ENCODE assay signal across 23 cellular contexts in genomic region chr7:102410918-102411317, GRCh38. TPM values are rescaled to one million over a fixed set of nuclear protein-coding genes. Genes with fewer than 3 reads are reported as not detected.
DNase-seq lines count a peak whose midpoint lies in the region; ATAC-seq, FAIRE-seq and TF ChIP-seq lines count a peak whose summit lies in the region.
"Had no signal": no experiment of that assay in that cellular context is flagged by ENCODE, and none has a peak within 500 bp of the region (broad histone marks: within the 10 kb centered on the region; RNA-seq: fewer than 3 reads in every experiment).

No MANE protein-coding gene starts in this region.

- no peaks in the 10 kb centered on the region for H3K27me3 ChIP-seq in CD4-positive, alpha-beta T cell (ENCODE audit: control insufficient read depth, insufficient read depth, low read length)
- H3K27me3 ChIP-seq in K562 (ENCODE audit: control insufficient read depth in 2 of 2, insufficient read depth in 2 of 2, low read length in 2 of 2): no peaks in the 10 kb centered on the region
- H3K27me3 ChIP-seq: BE2C had no signal

- H3K9me3 ChIP-seq in CD4-positive, alpha-beta T cell (ENCODE audit: control insufficient read depth, low read length): no peaks in the 10 kb centered on the region
- H3K9me3 ChIP-seq in HEK293 (ENCODE audit: control insufficient read depth, insufficient read depth, low read depth, low read length) (no peaks in the 10 kb centered on the region), K562 (replicated peaks; ENCODE audit: control insufficient read depth, insufficient read depth, low read depth, low read length) (0 out of 2 replicates have a peak, but pooled peaks cover 3% of the 10 kb centered on the region)
- H3K9me3 ChIP-seq: A549, BE2C had no signal

- no peak for FAIRE-seq in K562 (lab: Jason Lieb, UNC)
- FAIRE-seq: A549, GM12878 had no signal

- intact Hi-C loops in CD4-positive, alpha-beta T cell (cut with DNase I, micrococcal nuclease): no loop called here
- intact Hi-C loops in K562 (cut with micrococcal nuclease): no loop called here

- WGBS in K562 (ENCODE audit: insufficient coverage, low coverage, missing lambda C conversion rate): 96% methylated on average over 5 of the region's 5 CpGs

- no peak for TF ChIP-seq EP300 in K562 (IDR thresholded peaks at IDR 0.05; ENCODE audit: low read length)

- no peak overlapping the region for H3K9ac ChIP-seq in K562 (ENCODE audit: insufficient read depth in 1 of 2, low read depth in 2 of 2, low read length in 2 of 2)

- no peak overlapping the region for H3K27ac ChIP-seq in CD4-positive, alpha-beta T cell (ENCODE audit: low read depth, low read length)
- no peak overlapping the region for H3K27ac ChIP-seq in HEK293 (ENCODE audit: extremely low read depth, low read depth, low read length)
- H3K27ac ChIP-seq in K562 (ENCODE audit: extremely low read depth, low read depth, low read length): no peak overlapping the region
- H3K27ac ChIP-seq: A549 had no signal

- H3K27me3 Mint-ChIP-seq in activated T-cell treated with anti-CD3 and anti-CD28 coated beads, Interleukin-2, amount 50 U/mL, for 24 hours: no peaks in the 10 kb centered on the region
- no peaks in the 10 kb centered on the region for H3K27me3 Mint-ChIP-seq in activated T-cell treated with anti-CD3 and anti-CD28 coated beads, Interleukin-2, amount 50 U/mL, for 4 hours (ENCODE audit: low read depth)
- no peaks in the 10 kb centered on the region for H3K27me3 Mint-ChIP-seq in CD4-positive, alpha-beta T cell

- H3K9me3 Mint-ChIP-seq in activated T-cell treated with anti-CD3 and anti-CD28 coated beads, Interleukin-2, amount 50 U/mL, for 24 hours: no peaks in the 10 kb centered on the region
- peaks cover 6% of the 10 kb centered on the region for H3K9me3 Mint-ChIP-seq in activated T-cell treated with anti-CD3 and anti-CD28 coated beads, Interleukin-2, amount 50 U/mL, for 4 hours
- no peaks in the 10 kb centered on the region for H3K9me3 Mint-ChIP-seq in CD4-positive, alpha-beta T cell
- H3K9me3 Mint-ChIP-seq: HFFc6 had no signal

- no peak for TF ChIP-seq CTCF in CD4-positive, alpha-beta T cell (IDR thresholded peaks at IDR 0.05)
- TF ChIP-seq CTCF in HEK293 (tag by site-specific recombination; IDR thresholded peaks at IDR 0.05): no peak
- no peak for TF ChIP-seq CTCF in K562 (IDR thresholded peaks at IDR 0.05 in 2 of 3, conservative IDR thresholded peaks at IDR 0.05 in 1 of 3; ENCODE audit: insufficient read depth in 2 of 3, low read depth in 1 of 3, low read length in 3 of 3)

- BruUV-seq in K562 (replicated peaks; lab: Mats Ljungman, UMichigan): no TSS peak

- H3K36me3 Mint-ChIP-seq in activated T-cell treated with anti-CD3 and anti-CD28 coated beads, Interleukin-2, amount 50 U/mL, for 24 hours (ENCODE audit: low read depth): peaks cover 95% of the 10 kb centered on the region
- peaks cover 41% of the 10 kb centered on the region for H3K36me3 Mint-ChIP-seq in activated T-cell treated with anti-CD3 and anti-CD28 coated beads, Interleukin-2, amount 50 U/mL, for 4 hours (ENCODE audit: insufficient read depth)
- H3K36me3 Mint-ChIP-seq in CD4-positive, alpha-beta T cell (ENCODE audit: low read depth): peaks cover 87% of the 10 kb centered on the region

- no peak for TF ChIP-seq RAD21 in K562 (CRISPR knock-in tag; conservative IDR thresholded peaks at IDR 0.05 in 1 of 2, IDR thresholded peaks at IDR 0.05 in 1 of 2)

- H3K4me3 Mint-ChIP-seq in activated T-cell treated with anti-CD3 and anti-CD28 coated beads, Interleukin-2, amount 50 U/mL, for 24 hours: no peak overlapping the region
- H3K4me3 Mint-ChIP-seq in activated T-cell treated with anti-CD3 and anti-CD28 coated beads, Interleukin-2, amount 50 U/mL, for 4 hours: no peak overlapping the region
- H3K4me3 Mint-ChIP-seq in CD4-positive, alpha-beta T cell: no peak overlapping the region
- H3K4me3 Mint-ChIP-seq: HFFc6 had no signal

- no peak for DNase-seq in activated T-cell treated with anti-CD3 and anti-CD28 coated beads, Interleukin-2, amount 50 U/mL, for 24 hours
- DNase-seq in activated T-cell treated with anti-CD3 and anti-CD28 coated beads, Interleukin-2, amount 50 U/mL, for 4 hours: no peak
- DNase-seq in CD4-positive, alpha-beta T cell: no peak
- DNase-seq in K562 (ENCODE audit: extremely low read depth in 1 of 4, low spot score in 3 of 4) (no peak), foreskin melanocyte (no peak), NCI-H774 (lab: John Stamatoyannopoulos, UW) (no peak)
- DNase-seq: BE2C; DND-41; H7; HFFc6; NCI-H1105; NCI-H146; NCI-H2029; NCI-H2227 treated with DMSO at 0.1 percent for 48 hours; NCI-H510A; NCI-H748 treated with DMSO at 0.1 percent for 48 hours; NK-92 treated with Interleukin-12 subunit alpha and Interleukin-12 subunit beta, amount 100 ng/mL, for 24 hours; SIG-M5 had no signal

- no peak overlapping the region for H3K4me3 ChIP-seq in HEK293 (ENCODE audit: low read depth, low read length)
- H3K4me3 ChIP-seq in K562: no peak overlapping the region
- H3K4me3 ChIP-seq: A549, GM12878 had no signal

- in situ Hi-C loops in K562 (cut with MboI): no loop called here

- ATAC-seq in activated T-cell treated with anti-CD3 and anti-CD28 coated beads, Interleukin-2, amount 50 U/mL, for 4 hours: no peak
- no peak for ATAC-seq in CD4-positive, alpha-beta T cell (ENCODE audit: poor library complexity)
- ATAC-seq in K562 (no peak), GM18502 (IDR thresholded peaks at IDR 0.05; ENCODE audit: poor library complexity, unreplicated experiment) (no peak)
- ATAC-seq: A549, GM12878 had no signal

- H3K36me3 ChIP-seq in HEK293 (ENCODE audit: control insufficient read depth in 2 of 2, insufficient read depth in 1 of 2, low read length in 2 of 2): peaks cover 51 to 94% of the 10 kb centered on the region in 2 experiments
- peaks cover 94% of the 10 kb centered on the region for H3K36me3 ChIP-seq in K562 (ENCODE audit: control insufficient read depth, insufficient read depth, low read length)

- H3K9me1 ChIP-seq in K562 (ENCODE audit: control insufficient read depth, insufficient read depth, low read length): no peaks in the 10 kb centered on the region

- POLR2A ChIA-PET in CD4-positive, alpha-beta T cell (lab: Charles Lee): no interaction called here
- POLR2A ChIA-PET in HEK293 (lab: Yijun Ruan, JAX) (no interaction called here), K562 (lab: Yijun Ruan, JAX) (interaction anchor here (0.6 kb wide), 2 partner anchors 52 to 158 kb away, joined by 3 read pairs; no protein-coding TSS in a partner anchor)

- CTCF ChIA-PET in CD4-positive, alpha-beta T cell (lab: Charles Lee): interaction anchor here (1.4 to 2.3 kb wide), 2 partner anchors 24 to 39 kb away, joined by 8 to 11 read pairs; no protein-coding TSS in a partner anchor
- CTCF ChIA-PET in HEK293 (lab: Yijun Ruan, JAX): interaction anchor here (0.7 to 1.1 kb wide), 2 partner anchors 14 to 1095 kb away, joined by 3 read pairs; no protein-coding TSS in a partner anchor
- CTCF ChIA-PET in K562 (lab: Yijun Ruan, JAX; ENCODE audit: low intra/inter-chr PET ratio): no interaction called here

- H3K27ac Mint-ChIP-seq in activated T-cell treated with anti-CD3 and anti-CD28 coated beads, Interleukin-2, amount 50 U/mL, for 24 hours: peak overlapping the region; percentile 64
- peak overlapping the region; percentile 30 for H3K27ac Mint-ChIP-seq in CD4-positive, alpha-beta T cell
- H3K27ac Mint-ChIP-seq: HFFc6 had no signal

- no peaks in the 10 kb centered on the region for H3K4me1 ChIP-seq in HEK293 (ENCODE audit: control insufficient read depth, insufficient read depth, low read length)
- H3K4me1 ChIP-seq in K562 (replicated peaks in 1 of 2; ENCODE audit: control insufficient read depth in 2 of 2, insufficient read depth in 2 of 2, low read length in 2 of 2): peaks cover 0 to 4% of the 10 kb centered on the region in 2 experiments; a peak in 3 of 5 replicates
- H3K4me1 ChIP-seq: A549, BE2C had no signal

- peaks cover 24% of the 10 kb centered on the region for H3K4me1 Mint-ChIP-seq in activated T-cell treated with anti-CD3 and anti-CD28 coated beads, Interleukin-2, amount 50 U/mL, for 24 hours (ENCODE audit: low read depth)
- peaks cover 20% of the 10 kb centered on the region for H3K4me1 Mint-ChIP-seq in activated T-cell treated with anti-CD3 and anti-CD28 coated beads, Interleukin-2, amount 50 U/mL, for 4 hours (ENCODE audit: low read depth)
- H3K4me1 Mint-ChIP-seq in CD4-positive, alpha-beta T cell (ENCODE audit: low read depth): peaks cover 22% of the 10 kb centered on the region

- H3K79me2 ChIP-seq in K562 (ENCODE audit: control insufficient read depth, insufficient read depth, low read length): peaks cover 9% of the 10 kb centered on the region; the same call in 2 of the 3 replicates

- no peak for TF ChIP-seq POLR2A in K562 (conservative IDR thresholded peaks at IDR 0.05)

- H4K20me1 ChIP-seq in K562 (replicated peaks; ENCODE audit: control insufficient read depth, insufficient read depth, low read length): peaks cover 9% of the 10 kb centered on the region

- no peak overlapping the region for H3K4me2 ChIP-seq in K562 (ENCODE audit: insufficient read depth, low read length)
- H3K4me2 ChIP-seq: A549 had no signal

- no peak overlapping the region for H2AFZ ChIP-seq in K562 (ENCODE audit: low read depth, low read length)

RNA-seq across cellular contexts. Expression of gene PRKRIP1, which starts 14.8 kb away (rescaled TPM):
- 10 to 100 TPM; 24.8 to 30.1 (median 27.0) TPM for total RNA-seq in activated T-cell treated with anti-CD3 and anti-CD28 coated beads, Interleukin-2, amount 50 U/mL, for 4 hours
- total RNA-seq in CD4-positive, alpha-beta T cell: 10 to 100 TPM; 47.4 to 48.0 TPM
- 41.9 and 63.9 TPM in 2 replicates for total RNA-seq in K562 (2011; cell fraction: chromatin; rRNA removed; ENCODE audit: low replicate concordance)
- 59.3 and 69.9 TPM in 2 replicates for total RNA-seq in K562 (2011; cell fraction: nucleolus; rRNA removed)
- total RNA-seq in K562 (2011; cell fraction: nucleoplasm; rRNA removed): 40.8 and 43.3 TPM in 2 replicates
- total RNA-seq in K562 (2014; rRNA removed) (40.0 and 44.6 TPM in 2 replicates), K562 (2014; rRNA removed; fragmentation: Illumina TruSeq; extraction: Trizol) (14.8 and 15.9 TPM in 2 replicates), K562 (2015; rRNA removed; fragmentation: Illumina TruSeq; extraction: Trizol) (25.3 and 27.3 TPM in 2 replicates), K562 (2021) (25.2 and 33.9 TPM in 2 replicates)
- polyA plus RNA-seq in K562 (2011; rRNA removed) (17.2 and 18.1 TPM in 2 replicates), K562 (2014; fragmentation: Illumina TruSeq; extraction: Trizol) (19.3 and 19.8 TPM in 2 replicates), K562 (2014; fragmentation: Nextera tagmentation; extraction: Ambion mirVana) (10 to 100 TPM; 14.9 to 19.6 TPM), K562 (2014; rRNA removed) (48.6 and 52.1 TPM in 2 replicates)
- polyA plus RNA-seq in K562 (2011; cell fraction: cytosol; rRNA removed): 15.5 and 21.3 TPM in 2 replicates
- 62.2 and 104 TPM in 2 replicates for polyA plus RNA-seq in K562 (2011; cell fraction: nucleus; rRNA removed)
- polyA plus RNA-seq in K562 (2012): 24.5 and 27.3 TPM in 2 replicates
- 5.6 and 5.9 TPM in 2 replicates for polyA minus RNA-seq in K562 (2011; rRNA and poly(A)+ RNA removed)
- 8.3 and 9.5 TPM in 2 replicates for polyA minus RNA-seq in K562 (2011; cell fraction: cytosol; rRNA and poly(A)+ RNA removed)
- 15.4 and 20.5 TPM in 2 replicates for polyA minus RNA-seq in K562 (2011; cell fraction: nucleus; rRNA and poly(A)+ RNA removed)

RNA-seq across cellular contexts. Expression of gene ORAI2, which starts 22.5 kb away (rescaled TPM):
- 10 to 100 TPM; 24.8 to 35.9 (median 27.4) TPM for total RNA-seq in activated T-cell treated with anti-CD3 and anti-CD28 coated beads, Interleukin-2, amount 50 U/mL, for 4 hours
- total RNA-seq in CD4-positive, alpha-beta T cell: 10 to 100 TPM; 12.3 to 16.5 TPM
- 18.4 and 52.2 TPM in 2 replicates for total RNA-seq in K562 (2011; cell fraction: chromatin; rRNA removed; ENCODE audit: low replicate concordance)
- total RNA-seq in K562 (2011; cell fraction: nucleolus; rRNA removed): 30.3 and 37.7 TPM in 2 replicates
- 25.7 and 31.2 TPM in 2 replicates for total RNA-seq in K562 (2011; cell fraction: nucleoplasm; rRNA removed)
- total RNA-seq in K562 (2014; rRNA removed) (18.3 and 23.1 TPM in 2 replicates), K562 (2014; rRNA removed; fragmentation: Illumina TruSeq; extraction: Trizol) (4.0 and 4.1 TPM in 2 replicates), K562 (2015; rRNA removed; fragmentation: Illumina TruSeq; extraction: Trizol) (9.0 and 9.2 TPM in 2 replicates), K562 (2021) (23.5 and 27.7 TPM in 2 replicates)
- polyA plus RNA-seq in K562 (2011; rRNA removed) (14.3 and 16.0 TPM in 2 replicates), K562 (2014; fragmentation: Illumina TruSeq; extraction: Trizol) (7.7 and 18.6 TPM in 2 replicates), K562 (2014; fragmentation: Nextera tagmentation; extraction: Ambion mirVana) (1 to 10 TPM; 1.1 to 2.0 TPM), K562 (2014; rRNA removed) (16.7 and 18.9 TPM in 2 replicates)
- polyA plus RNA-seq in K562 (2011; cell fraction: cytosol; rRNA removed): 32.8 and 91.3 TPM in 2 replicates
- 5.5 and 11.5 TPM in 2 replicates for polyA plus RNA-seq in K562 (2011; cell fraction: nucleus; rRNA removed)
- polyA plus RNA-seq in K562 (2012): 34.3 and 36.5 TPM in 2 replicates
- 11.4 and 21.4 TPM in 2 replicates for polyA minus RNA-seq in K562 (2011; rRNA and poly(A)+ RNA removed)
- 35.3 and 38.1 TPM in 2 replicates for polyA minus RNA-seq in K562 (2011; cell fraction: cytosol; rRNA and poly(A)+ RNA removed)
- polyA minus RNA-seq in K562 (2011; cell fraction: nucleus; rRNA and poly(A)+ RNA removed): 4.0 and 4.6 TPM in 2 replicates

RNA-seq across cellular contexts. Expression of gene ALKBH4, which starts 53.7 kb away (rescaled TPM):
- total RNA-seq in activated T-cell treated with anti-CD3 and anti-CD28 coated beads, Interleukin-2, amount 50 U/mL, for 4 hours: 10 to 100 TPM; 13.7 to 15.4 (median 15.0) TPM
- 1 to 10 TPM; 2.9 to 3.5 TPM for total RNA-seq in CD4-positive, alpha-beta T cell
- total RNA-seq in K562 (2011; cell fraction: chromatin; rRNA removed; ENCODE audit: low replicate concordance): 4.3 and 16.0 TPM in 2 replicates
- 9.1 and 10.8 TPM in 2 replicates for total RNA-seq in K562 (2011; cell fraction: nucleolus; rRNA removed)
- 6.9 and 7.2 TPM in 2 replicates for total RNA-seq in K562 (2011; cell fraction: nucleoplasm; rRNA removed)
- total RNA-seq in K562 (2014; rRNA removed) (21.4 and 41.5 TPM in 2 replicates), K562 (2014; rRNA removed; fragmentation: Illumina TruSeq; extraction: Trizol) (5.7 and 7.2 TPM in 2 replicates), K562 (2015; rRNA removed; fragmentation: Illumina TruSeq; extraction: Trizol) (13.5 and 15.2 TPM in 2 replicates), K562 (2021) (18.5 and 19.6 TPM in 2 replicates)
- polyA plus RNA-seq in K562 (2011; rRNA removed) (4.6 and 4.7 TPM in 2 replicates), K562 (2014; fragmentation: Illumina TruSeq; extraction: Trizol) (7.1 and 10.0 TPM in 2 replicates), K562 (2014; fragmentation: Nextera tagmentation; extraction: Ambion mirVana) (10 to 100 TPM in 1 of 2 experiments, 1 to 10 TPM in 1; 6.7 to 11.8 TPM), K562 (2014; rRNA removed) (13.8 and 18.1 TPM in 2 replicates)
- 6.4 and 21.6 TPM in 2 replicates for polyA plus RNA-seq in K562 (2011; cell fraction: cytosol; rRNA removed)
- 3.5 and 6.3 TPM in 2 replicates for polyA plus RNA-seq in K562 (2011; cell fraction: nucleus; rRNA removed)
- 10.7 and 13.3 TPM in 2 replicates for polyA plus RNA-seq in K562 (2012)
- polyA minus RNA-seq in K562 (2011; rRNA and poly(A)+ RNA removed): 1.5 and 2.0 TPM in 2 replicates
- 3.6 and 6.6 TPM in 2 replicates for polyA minus RNA-seq in K562 (2011; cell fraction: cytosol; rRNA and poly(A)+ RNA removed)
- polyA minus RNA-seq in K562 (2011; cell fraction: nucleus; rRNA and poly(A)+ RNA removed): 3.4 and 3.9 TPM in 2 replicates

RNA-seq across cellular contexts. Expression of gene LRWD1, which starts 53.9 kb away (rescaled TPM):
- total RNA-seq in activated T-cell treated with anti-CD3 and anti-CD28 coated beads, Interleukin-2, amount 50 U/mL, for 4 hours: 10 to 100 TPM; 54.8 to 57.9 (median 57.7) TPM
- 10 to 100 TPM; 12.9 to 13.9 TPM for total RNA-seq in CD4-positive, alpha-beta T cell
- 20.9 and 70.7 TPM in 2 replicates for total RNA-seq in K562 (2011; cell fraction: chromatin; rRNA removed; ENCODE audit: low replicate concordance)
- 74.0 and 78.4 TPM in 2 replicates for total RNA-seq in K562 (2011; cell fraction: nucleolus; rRNA removed)
- 23.7 and 31.9 TPM in 2 replicates for total RNA-seq in K562 (2011; cell fraction: nucleoplasm; rRNA removed)
- 51.2 and 62.4 TPM in 2 replicates for total RNA-seq in K562 (2014; rRNA removed)
- 14.1 and 21.3 TPM in 2 replicates for total RNA-seq in K562 (2014; rRNA removed; fragmentation: Illumina TruSeq; extraction: Trizol)
- 38.3 and 38.5 TPM in 2 replicates for total RNA-seq in K562 (2015; rRNA removed; fragmentation: Illumina TruSeq; extraction: Trizol)
- total RNA-seq in K562 (2021): 64.7 and 66.0 TPM in 2 replicates
- polyA plus RNA-seq in K562 (2011; rRNA removed): 25.8 and 28.5 TPM in 2 replicates
- polyA plus RNA-seq in K562 (2011; cell fraction: cytosol; rRNA removed): 21.8 and 77.0 TPM in 2 replicates
- 35.4 and 76.1 TPM in 2 replicates for polyA plus RNA-seq in K562 (2011; cell fraction: nucleus; rRNA removed)
- 42.1 and 48.6 TPM in 2 replicates for polyA plus RNA-seq in K562 (2012)
- 33.2 and 52.4 TPM in 2 replicates for polyA plus RNA-seq in K562 (2014; fragmentation: Illumina TruSeq; extraction: Trizol)
- under 1 TPM; 0.61 to 0.78 TPM for polyA plus RNA-seq in K562 (2014; fragmentation: Nextera tagmentation; extraction: Ambion mirVana)
- 64.8 and 65.7 TPM in 2 replicates for polyA plus RNA-seq in K562 (2014; rRNA removed)
- polyA minus RNA-seq in K562 (2011; rRNA and poly(A)+ RNA removed): 11.1 and 23.2 TPM in 2 replicates
- 28.3 and 46.6 TPM in 2 replicates for polyA minus RNA-seq in K562 (2011; cell fraction: cytosol; rRNA and poly(A)+ RNA removed)
- polyA minus RNA-seq in K562 (2011; cell fraction: nucleus; rRNA and poly(A)+ RNA removed): 19.7 and 29.1 TPM in 2 replicates

RNA-seq across cellular contexts. Expression of gene SPDYE6, which starts 54.7 kb away (rescaled TPM):
- not detected for total RNA-seq in activated T-cell treated with anti-CD3 and anti-CD28 coated beads, Interleukin-2, amount 50 U/mL, for 4 hours
- total RNA-seq in CD4-positive, alpha-beta T cell: not detected
- 0.23 and 0.65 TPM in 2 replicates for total RNA-seq in K562 (2011; cell fraction: chromatin; rRNA removed; ENCODE audit: low replicate concordance)
- not detected in 2 replicates for total RNA-seq in K562 (2011; cell fraction: nucleolus; rRNA removed)
- 0.38 TPM in 1 of 2 replicates, not detected in the other for total RNA-seq in K562 (2011; cell fraction: nucleoplasm; rRNA removed)
- total RNA-seq in K562 (2014; rRNA removed) (not detected in 2 replicates), K562 (2014; rRNA removed; fragmentation: Illumina TruSeq; extraction: Trizol) (not detected in 2 replicates), K562 (2015; rRNA removed; fragmentation: Illumina TruSeq; extraction: Trizol) (not detected in 2 replicates), K562 (2021) (not detected in 2 replicates)
- polyA plus RNA-seq in K562 (2011; rRNA removed) (not detected in 2 replicates), K562 (2014; fragmentation: Illumina TruSeq; extraction: Trizol) (not detected in 2 replicates), K562 (2014; fragmentation: Nextera tagmentation; extraction: Ambion mirVana) (under 1 TPM; 0.24 to 0.35 TPM), K562 (2014; rRNA removed) (not detected in 2 replicates)
- not detected in 2 replicates for polyA plus RNA-seq in K562 (2011; cell fraction: cytosol; rRNA removed)
- polyA plus RNA-seq in K562 (2011; cell fraction: nucleus; rRNA removed): not detected in 2 replicates
- polyA plus RNA-seq in K562 (2012): 2.1 and 2.9 TPM in 2 replicates
- polyA minus RNA-seq in K562 (2011; rRNA and poly(A)+ RNA removed): not detected in 2 replicates
- not detected in 2 replicates for polyA minus RNA-seq in K562 (2011; cell fraction: cytosol; rRNA and poly(A)+ RNA removed)
- not detected in 2 replicates for polyA minus RNA-seq in K562 (2011; cell fraction: nucleus; rRNA and poly(A)+ RNA removed)
- total RNA-seq: GM12878, H7, HFFc6, HT1080 had no signal
- polyA plus RNA-seq: A549 had no signal
